ENCODE assay signal across 28 cellular contexts in genomic region chr1:234914606-234915290, GRCh38.
DNase-seq lines count a peak whose midpoint lies in the region; ATAC-seq and TF ChIP-seq lines count a peak whose summit lies in the region.
"Had no signal": no experiment of that assay in that cellular context is flagged by ENCODE, and none has a peak within 500 bp of the region (broad histone marks: within the 10 kb centered on the region; RNA-seq: fewer than 3 reads in every experiment).

No MANE protein-coding gene starts in this region.

- H3K79me2 ChIP-seq in neural progenitor cell (ENCODE audit: low read depth), result no peaks in the 10 kb centered on the region

- no peak for DNase-seq in natural killer cell treated with Interleukin-12 subunit alpha and Interleukin-12 subunit beta and Interleukin-15 and Interleukin-18, amount 100 ng/mL, for 72 hours (ENCODE audit: low spot score)
- DNase-seq in natural killer cell (no peak), coronary artery (ENCODE audit: low spot score) (no peak), neural progenitor cell (ENCODE audit: low spot score) (no peak), vagina (ENCODE audit: extremely low spot score in 2 of 2) (no peak), glomerular visceral epithelial cell (ENCODE audit: extremely low spot score) (no peak), breast epithelium (ENCODE audit: low spot score in 2 of 2) (no peak)
- no peak for DNase-seq in effector memory CD8-positive, alpha-beta T cell
- DNase-seq: activated CD8-positive, alpha-beta T cell treated with anti-CD3 and anti-CD28 coated beads, Interleukin-2, amount 10 ng/mL, durations not matched to agents 7 days and 5 days; activated gamma-delta T cell treated with Interleukin-2 at 50 U/mL for 16 hours; activated naive CD8-positive, alpha-beta T cell treated with anti-CD3 and anti-CD28 coated beads, Interleukin-2, amount 10 ng/mL, durations not matched to agents 7 days and 5 days; CD4-positive, CD25-positive, alpha-beta regulatory T cell; central memory CD4-positive, alpha-beta T cell; dermis blood vessel endothelial cell; esophagus squamous epithelium; foreskin keratinocyte; hippocampal formation; immature natural killer cell; NCI-H146; NCI-H2107; NCI-H345; PC-9; SHP77 treated with DMSO at 0.1 percent for 48 hours; stimulated activated CD4-positive, alpha-beta T cell treated with anti-CD3 and anti-CD28 coated beads, Interleukin-4, amount 100 ng/mL, for 1 hour; T-helper 2 cell had no signal

- TF ChIP-seq POLR2A in vagina (IDR thresholded peaks at IDR 0.05) (no peak), breast epithelium (IDR thresholded peaks at IDR 0.05) (no peak)

- H4K20me1 ChIP-seq in neural progenitor cell (ENCODE audit: low read depth), result no peaks in the 10 kb centered on the region

- H3K27ac Mint-ChIP-seq in natural killer cell treated with Interleukin-12 subunit alpha and Interleukin-12 subunit beta and Interleukin-15 and Interleukin-18, amount 100 ng/mL, for 72 hours, result peak overlapping the region; percentile 27 to 82
- H3K27ac Mint-ChIP-seq in natural killer cell, result peak overlapping the region in 1 of 2 donors; percentile 27
- H3K27ac Mint-ChIP-seq in neural progenitor cell, result no peak overlapping the region
- H3K27ac Mint-ChIP-seq in effector memory CD8-positive, alpha-beta T cell, result no peak overlapping the region
- H3K27ac Mint-ChIP-seq: activated CD8-positive, alpha-beta T cell treated with anti-CD3 and anti-CD28 coated beads, Interleukin-2, amount 10 ng/mL, durations not matched to agents 7 days and 5 days; type B pancreatic cell had no signal

- H3K4me3 Mint-ChIP-seq in natural killer cell treated with Interleukin-12 subunit alpha and Interleukin-12 subunit beta and Interleukin-15 and Interleukin-18, amount 100 ng/mL, for 72 hours, result no peak overlapping the region
- H3K4me3 Mint-ChIP-seq in natural killer cell (no peak overlapping the region), neural progenitor cell (peak overlapping the region; percentile 13)
- no peak overlapping the region for H3K4me3 Mint-ChIP-seq in effector memory CD8-positive, alpha-beta T cell
- H3K4me3 Mint-ChIP-seq: activated CD8-positive, alpha-beta T cell treated with anti-CD3 and anti-CD28 coated beads, Interleukin-2, amount 10 ng/mL, durations not matched to agents 7 days and 5 days; activated naive CD8-positive, alpha-beta T cell treated with anti-CD3 and anti-CD28 coated beads, Interleukin-2, amount 10 ng/mL, durations not matched to agents 7 days and 5 days; CD4-positive, CD25-positive, alpha-beta regulatory T cell; type B pancreatic cell had no signal

- H3K4me2 ChIP-seq in neural progenitor cell, result no peak overlapping the region
- H3K4me2 ChIP-seq: PC-9 had no signal

- H3K27me3 ChIP-seq in neural progenitor cell (no peaks in the 10 kb centered on the region), vagina (no peaks in the 10 kb centered on the region), breast epithelium (no peaks in the 10 kb centered on the region)
- H3K27me3 ChIP-seq: esophagus squamous epithelium, foreskin keratinocyte, right lobe of liver had no signal

- peaks cover 11% of the 10 kb centered on the region for H3F3A ChIP-seq in neural progenitor cell (ENCODE audit: low read depth)

- H2AFZ ChIP-seq in neural progenitor cell (replicated peaks), result no peak overlapping the region
- H2AFZ ChIP-seq: PC-9 had no signal

- no peaks in the 10 kb centered on the region for H3K27me3 Mint-ChIP-seq in natural killer cell treated with Interleukin-12 subunit alpha and Interleukin-12 subunit beta and Interleukin-15 and Interleukin-18, amount 100 ng/mL, for 72 hours
- H3K27me3 Mint-ChIP-seq in natural killer cell (ENCODE audit: low read depth in 2 of 2) (no peaks in the 10 kb centered on the region), neural progenitor cell (ENCODE audit: insufficient read depth, low read depth) (peaks cover 16% of the 10 kb centered on the region)
- no peaks in the 10 kb centered on the region for H3K27me3 Mint-ChIP-seq in effector memory CD8-positive, alpha-beta T cell
- H3K27me3 Mint-ChIP-seq: activated naive CD8-positive, alpha-beta T cell treated with anti-CD3 and anti-CD28 coated beads, Interleukin-2, amount 10 ng/mL, durations not matched to agents 7 days and 5 days; CD4-positive, CD25-positive, alpha-beta regulatory T cell had no signal

- H3K36me3 Mint-ChIP-seq in natural killer cell treated with Interleukin-12 subunit alpha and Interleukin-12 subunit beta and Interleukin-15 and Interleukin-18, amount 100 ng/mL, for 72 hours, result no peaks in the 10 kb centered on the region
- H3K36me3 Mint-ChIP-seq in natural killer cell (no peaks in the 10 kb centered on the region), neural progenitor cell (peaks cover 2% of the 10 kb centered on the region)
- H3K36me3 Mint-ChIP-seq in effector memory CD8-positive, alpha-beta T cell (ENCODE audit: insufficient read depth), result no peaks in the 10 kb centered on the region
- H3K36me3 Mint-ChIP-seq: activated naive CD8-positive, alpha-beta T cell treated with anti-CD3 and anti-CD28 coated beads, Interleukin-2, amount 10 ng/mL, durations not matched to agents 7 days and 5 days; CD4-positive, CD25-positive, alpha-beta regulatory T cell; immature natural killer cell; type B pancreatic cell had no signal

- peak overlapping the region; percentile 89 to 90 for H3K27ac ChIP-seq in coronary artery
- no peak overlapping the region for H3K27ac ChIP-seq in neural progenitor cell
- H3K27ac ChIP-seq in vagina, result peak overlapping the region; percentile 75
- H3K27ac ChIP-seq in breast epithelium, result no peak overlapping the region
- H3K27ac ChIP-seq: foreskin keratinocyte, PC-9 had no signal

- no peak for ATAC-seq in natural killer cell treated with Interleukin-12 subunit alpha and Interleukin-12 subunit beta and Interleukin-15 and Interleukin-18, amount 100 ng/mL, for 72 hours
- no peak for ATAC-seq in natural killer cell
- no peak for ATAC-seq in effector memory CD8-positive, alpha-beta T cell (replicated peaks)
- ATAC-seq: activated CD8-positive, alpha-beta T cell treated with anti-CD3 and anti-CD28 coated beads, Interleukin-2, amount 10 ng/mL, durations not matched to agents 7 days and 5 days; foreskin keratinocyte; left colon; right lobe of liver had no signal

- TF ChIP-seq CTCF in natural killer cell (IDR thresholded peaks at IDR 0.05) (no peak), coronary artery (IDR thresholded peaks at IDR 0.05) (no peak), neural progenitor cell (IDR thresholded peaks at IDR 0.05) (no peak), vagina (IDR thresholded peaks at IDR 0.05) (no peak), breast epithelium (IDR thresholded peaks at IDR 0.05) (no peak)

- intact Hi-C loops in natural killer cell (cut with micrococcal nuclease) (no loop called here), vagina (cut with DNase I) (no loop called here), breast epithelium (cut with DNase I; ENCODE audit: low total_unique reads) (loop anchor here (5.0 kb wide), 1 partner anchor 83 kb away; no protein-coding TSS in a partner anchor)

- no peak overlapping the region for H3K4me3 ChIP-seq in coronary artery
- H3K4me3 ChIP-seq in neural progenitor cell, result no peak overlapping the region
- no peak overlapping the region for H3K4me3 ChIP-seq in vagina
- no peak overlapping the region for H3K4me3 ChIP-seq in breast epithelium
- H3K4me3 ChIP-seq: esophagus squamous epithelium, PC-9, right lobe of liver had no signal

- no peaks in the 10 kb centered on the region for H3K9me3 Mint-ChIP-seq in natural killer cell treated with Interleukin-12 subunit alpha and Interleukin-12 subunit beta and Interleukin-15 and Interleukin-18, amount 100 ng/mL, for 72 hours
- H3K9me3 Mint-ChIP-seq in natural killer cell (no peaks in the 10 kb centered on the region), neural progenitor cell (peaks cover 2% of the 10 kb centered on the region)
- H3K9me3 Mint-ChIP-seq in effector memory CD8-positive, alpha-beta T cell, result no peaks in the 10 kb centered on the region
- H3K9me3 Mint-ChIP-seq: activated naive CD8-positive, alpha-beta T cell treated with anti-CD3 and anti-CD28 coated beads, Interleukin-2, amount 10 ng/mL, durations not matched to agents 7 days and 5 days; CD4-positive, CD25-positive, alpha-beta regulatory T cell; immature natural killer cell; type B pancreatic cell had no signal

- peaks cover 32% of the 10 kb centered on the region for H3K4me1 ChIP-seq in neural progenitor cell
- peaks cover 55% of the 10 kb centered on the region for H3K4me1 ChIP-seq in vagina
- peaks cover 13% of the 10 kb centered on the region in 2 donors for H3K4me1 ChIP-seq in breast epithelium
- H3K4me1 ChIP-seq: foreskin keratinocyte had no signal

- no peak overlapping the region for H3K9ac ChIP-seq in neural progenitor cell

- H3K4me1 Mint-ChIP-seq in natural killer cell treated with Interleukin-12 subunit alpha and Interleukin-12 subunit beta and Interleukin-15 and Interleukin-18, amount 100 ng/mL, for 72 hours (ENCODE audit: low read depth in 2 of 2), result peaks cover 52% of the 10 kb centered on the region in 2 donors
- H3K4me1 Mint-ChIP-seq in natural killer cell (peaks cover 45 to 58% of the 10 kb centered on the region in 2 donors), neural progenitor cell (peaks cover 69% of the 10 kb centered on the region)
- peaks cover 25 to 36% of the 10 kb centered on the region in 2 donors for H3K4me1 Mint-ChIP-seq in effector memory CD8-positive, alpha-beta T cell (ENCODE audit: low read depth in 2 of 2)

- H3K9me3 ChIP-seq in neural progenitor cell (ENCODE audit: low read depth) (no peaks in the 10 kb centered on the region), vagina (no peaks in the 10 kb centered on the region), breast epithelium (no peaks in the 10 kb centered on the region)
- H3K9me3 ChIP-seq: esophagus squamous epithelium, right lobe of liver had no signal

- no peaks in the 10 kb centered on the region for H3K36me3 ChIP-seq in neural progenitor cell
- H3K36me3 ChIP-seq in vagina, result no peaks in the 10 kb centered on the region
- H3K36me3 ChIP-seq in breast epithelium, result no peaks in the 10 kb centered on the region
- H3K36me3 ChIP-seq: esophagus squamous epithelium, right lobe of liver had no signal

Comparison
In these comparisons a context has a peak if more than half of its experiments do, and no peak if none do; other contexts are left out.
1. H3K27ac Mint-ChIP-seq: peak in natural killer cell treated with Interleukin-12 subunit alpha and Interleukin-12 subunit beta and Interleukin-15 and Interleukin-18, amount 100 ng/mL, for 72 hours (2 of 2); none in neural progenitor cell (single experiment) and effector memory CD8-positive, alpha-beta T cell (0 of 2).
2. H3K27ac ChIP-seq: peak in coronary artery (2 of 2) and vagina (single experiment); none in neural progenitor cell (single experiment) and breast epithelium (0 of 2).